ENCODE assay signal across 8 cellular contexts in genomic region chr17:17781591-17782424, GRCh38. TPM values are rescaled to one million over a fixed set of nuclear protein-coding genes. Genes with fewer than 3 reads are reported as not detected.
DNase-seq lines count a peak whose midpoint lies in the region; ATAC-seq and TF ChIP-seq lines count a peak whose summit lies in the region.

No MANE protein-coding gene starts in this region.

- H3K27me3 ChIP-seq in thoracic aorta (replicated peaks; ENCODE audit: insufficient read depth) = no peaks in the 10 kb centered on the region

- ATAC-seq in thoracic aorta (ENCODE audit: insufficient number of reproducible peaks, low FRiP score, low read depth) (peak; percentile 62), HG02759 (IDR thresholded peaks at IDR 0.05; ENCODE audit: unreplicated experiment) (no peak), HG02970 (IDR thresholded peaks at IDR 0.05; ENCODE audit: low FRiP score, unreplicated experiment) (no peak)

- no peaks in the 10 kb centered on the region for H3K36me3 ChIP-seq in thoracic aorta

- peak overlapping the region; percentile 72 for H3K27ac ChIP-seq in thoracic aorta

- peaks cover 13 to 48% of the 10 kb centered on the region in 2 donors for H3K4me1 ChIP-seq in thoracic aorta (ENCODE audit: control insufficient read depth in 1 of 2, low read depth in 2 of 2)

- no peak for TF ChIP-seq CTCF in epithelial cell of proximal tubule (conservative IDR thresholded peaks at IDR 0.05; ENCODE audit: low read depth, low read length)
- TF ChIP-seq CTCF in thoracic aorta (IDR thresholded peaks at IDR 0.05) = no peak

- DNase-seq in EH (ENCODE audit: low read depth) (peak; percentile 72), NCI-H1694 (lab: John Stamatoyannopoulos, UW) (peak; percentile 66), epithelial cell of proximal tubule (ENCODE audit: low read depth) (no peak), midbrain (lab: John Stamatoyannopoulos, UW) (peak; percentile 81), thoracic aorta (ENCODE audit: low spot score) (no peak)
- peak; percentile 47 for DNase-seq in activated CD8-positive, alpha-beta memory T cell treated with anti-CD3 and anti-CD28 coated beads, Interleukin-2, amount 50 U/mL, for 4 hours

- H3K9me3 ChIP-seq in thoracic aorta = no peaks in the 10 kb centered on the region

- peak overlapping the region; percentile 48 for H3K4me3 ChIP-seq in epithelial cell of proximal tubule (ENCODE audit: low read depth, low read length)
- H3K4me3 ChIP-seq in thoracic aorta = peak overlapping the region; percentile 85

RNA-seq across cellular contexts. Expression of gene SREBF1, which starts 55.0 kb away (rescaled TPM):
- total RNA-seq in epithelial cell of proximal tubule (58.3 and 65.1 TPM in 2 replicates), thoracic aorta (10 to 100 TPM; 56.2 to 64.2 TPM)

Comparison
In these comparisons a context has a peak if more than half of its experiments do, and no peak if none do; other contexts are left out.
1. DNase-seq: peak in EH (single experiment), NCI-H1694 (single experiment), activated CD8-positive, alpha-beta memory T cell treated with anti-CD3 and anti-CD28 coated beads, Interleukin-2, amount 50 U/mL, for 4 hours (single experiment) and midbrain (single experiment); none in epithelial cell of proximal tubule (single experiment) and thoracic aorta (single experiment).